Comparison of ENCODE assay signal across 20 cellular contexts in genomic region chr10:36277459-36277858, GRCh38.
"Had no signal": no experiment of that assay in that cellular context is flagged by ENCODE, and none has a peak within 500 bp of the region (broad histone marks: within the 10 kb centered on the region; RNA-seq: fewer than 3 reads in every experiment).

No MANE protein-coding gene starts in this region.

- H3K36me3 ChIP-seq: esophagus muscularis mucosa, gastrocnemius medialis, heart right ventricle, left lung, lower lobe of right lung had no signal

- H3K4me1 ChIP-seq: gastrocnemius medialis, heart right ventricle, left lung, lower lobe of right lung had no signal

- H3K4me3 ChIP-seq: coronary artery, dorsolateral prefrontal cortex, esophagus muscularis mucosa, gastrocnemius medialis, heart right ventricle, left lung, lower lobe of right lung had no signal

- DNase-seq: dermis blood vessel endothelial cell; dorsolateral prefrontal cortex; effector CD4-positive, alpha-beta T cell; effector memory CD4-positive, alpha-beta T cell; foreskin melanocyte; gastrocnemius medialis; glutamatergic neuron; head of caudate nucleus; heart right ventricle; hippocampal formation; left cardiac atrium; left lung; left ventricle myocardium superior; lower lobe of right lung; mesendoderm; midbrain; naive thymus-derived CD4-positive, alpha-beta T cell had no signal

- H3K27ac Mint-ChIP-seq: memory B cell; naive thymus-derived CD4-positive, alpha-beta T cell had no signal

- H3K36me3 Mint-ChIP-seq: memory B cell; naive thymus-derived CD4-positive, alpha-beta T cell had no signal

- H3K9me3 ChIP-seq: esophagus muscularis mucosa, gastrocnemius medialis, lower lobe of right lung had no signal

- H3K4me3 Mint-ChIP-seq: memory B cell; naive thymus-derived CD4-positive, alpha-beta T cell had no signal

- H3K4me1 Mint-ChIP-seq: memory B cell; naive thymus-derived CD4-positive, alpha-beta T cell had no signal

- ATAC-seq: gastrocnemius medialis; heart right ventricle; left lung; left ventricle myocardium superior; lower lobe of right lung; naive thymus-derived CD4-positive, alpha-beta T cell had no signal

- H3K27me3 Mint-ChIP-seq: memory B cell; naive thymus-derived CD4-positive, alpha-beta T cell had no signal

- H3K27me3 ChIP-seq: dorsolateral prefrontal cortex, esophagus muscularis mucosa, gastrocnemius medialis, heart right ventricle, left lung had no signal

- H3K27ac ChIP-seq: coronary artery, dorsolateral prefrontal cortex, esophagus muscularis mucosa, gastrocnemius medialis, heart right ventricle, left lung, lower lobe of right lung had no signal
